1 cellular context compared by ENCODE assay signal in genomic region chr10:13909911-13910617, GRCh38.
TF ChIP-seq lines count a peak whose summit lies in the region.

No MANE protein-coding gene starts in this region.

TF ChIP-seq in H1, 55 proteins besides CTCF, POLR2A, EP300 and RAD21 (continued from another document):
- TF ChIP-seq CHD7 (IDR thresholded peaks at IDR 0.05; ENCODE audit: insufficient replicate concordance, low read length) = no peak
- TF ChIP-seq JUND (IDR thresholded peaks at IDR 0.05; ENCODE audit: low read length) = no peak
- no peak for TF ChIP-seq SAP30 (IDR thresholded peaks at IDR 0.05; ENCODE audit: insufficient read depth, insufficient replicate concordance, low read length)
